ENCODE assay signal across 31 cellular contexts in genomic region chr20:24809606-24810005, GRCh38.
"Had no signal": no experiment of that assay in that cellular context is flagged by ENCODE, and none has a peak within 500 bp of the region (broad histone marks: within the 10 kb centered on the region; RNA-seq: fewer than 3 reads in every experiment).

No MANE protein-coding gene starts in this region.

- H3K4me3 Mint-ChIP-seq: activated CD4-positive, alpha-beta memory T cell treated with anti-CD3 and anti-CD28 coated beads for 36 hours; activated CD4-positive, alpha-beta T cell treated with anti-CD3 and anti-CD28 coated beads for 36 hours; activated CD4-positive, alpha-beta T cell treated with anti-CD3 and anti-CD28 coated beads, Interleukin-2, amount 10 ng/mL, durations not matched to agents 24 days and 14 days; activated CD8-positive, alpha-beta memory T cell treated with anti-CD3 and anti-CD28 coated beads, Interleukin-2, amount 10 ng/mL, durations not matched to agents 7 days and 5 days; activated CD8-positive, alpha-beta T cell treated with anti-CD3 and anti-CD28 coated beads, Interleukin-2, amount 10 ng/mL, durations not matched to agents 7 days and 5 days; activated naive CD4-positive, alpha-beta T cell treated with anti-CD3 and anti-CD28 coated beads, Interleukin-2, amount 10 ng/mL, durations not matched to agents 7 days and 5 days; activated naive CD8-positive, alpha-beta T cell treated with anti-CD3 and anti-CD28 coated beads, Interleukin-2, amount 10 ng/mL, durations not matched to agents 7 days and 5 days; activated T-cell treated with anti-CD3 and anti-CD28 coated beads, Interleukin-2, amount 50 U/mL, for 72 hours; brain; effector memory CD8-positive, alpha-beta T cell had no signal

- H3K36me3 ChIP-seq: ascending aorta, breast epithelium, cardiac muscle cell, esophagus muscularis mucosa, gastrocnemius medialis had no signal

- H3K36me3 Mint-ChIP-seq: activated CD4-positive, alpha-beta memory T cell treated with anti-CD3 and anti-CD28 coated beads for 36 hours; activated CD8-positive, alpha-beta memory T cell treated with anti-CD3 and anti-CD28 coated beads, Interleukin-2, amount 10 ng/mL, durations not matched to agents 7 days and 5 days; activated naive CD4-positive, alpha-beta T cell treated with anti-CD3 and anti-CD28 coated beads, Interleukin-2, amount 10 ng/mL, durations not matched to agents 7 days and 5 days; activated naive CD4-positive, alpha-beta T cell treated with anti-CD3 and anti-CD28 coated beads, Interleukin-2, amount 50 U/mL, for 72 hours; activated naive CD8-positive, alpha-beta T cell treated with anti-CD3 and anti-CD28 coated beads, Interleukin-2, amount 10 ng/mL, durations not matched to agents 7 days and 5 days; brain had no signal

- H3K4me1 ChIP-seq: ascending aorta, breast epithelium, esophagus muscularis mucosa, foreskin keratinocyte, gastrocnemius medialis had no signal

- H3K27me3 Mint-ChIP-seq: activated CD4-positive, alpha-beta T cell treated with anti-CD3 and anti-CD28 coated beads for 36 hours; activated CD4-positive, alpha-beta T cell treated with anti-CD3 and anti-CD28 coated beads, Interleukin-2, amount 10 ng/mL, durations not matched to agents 24 days and 14 days; activated CD8-positive, alpha-beta memory T cell treated with anti-CD3 and anti-CD28 coated beads, Interleukin-2, amount 10 ng/mL, durations not matched to agents 7 days and 5 days had no signal

- DNase-seq: activated CD4-positive, alpha-beta memory T cell treated with anti-CD3 and anti-CD28 coated beads for 36 hours; activated CD4-positive, alpha-beta T cell treated with anti-CD3 and anti-CD28 coated beads for 36 hours; activated CD4-positive, alpha-beta T cell treated with anti-CD3 and anti-CD28 coated beads, Interleukin-2, amount 10 ng/mL, durations not matched to agents 24 days and 14 days; activated CD4-positive, CD25-positive, alpha-beta regulatory T cell; activated CD4-positive, CD25-positive, alpha-beta regulatory T cell treated with anti-CD3 and anti-CD28 coated beads, Interleukin-2, amount 50 U/mL, for 72 hours; activated CD8-positive, alpha-beta memory T cell treated with anti-CD3 and anti-CD28 coated beads, Interleukin-2, amount 10 ng/mL, durations not matched to agents 7 days and 5 days; activated CD8-positive, alpha-beta memory T cell treated with anti-CD3 and anti-CD28 coated beads, Interleukin-2, amount 50 U/mL, for 4 hours; activated CD8-positive, alpha-beta T cell treated with anti-CD3 and anti-CD28 coated beads, Interleukin-2, amount 10 ng/mL, durations not matched to agents 7 days and 5 days; activated gamma-delta T cell; activated naive CD4-positive, alpha-beta T cell; activated naive CD4-positive, alpha-beta T cell treated with anti-CD3 and anti-CD28 coated beads, Interleukin-2, amount 10 ng/mL, durations not matched to agents 7 days and 5 days; activated naive CD8-positive, alpha-beta T cell treated with anti-CD3 and anti-CD28 coated beads, Interleukin-2, amount 10 ng/mL, durations not matched to agents 7 days and 5 days; activated T-cell treated with anti-CD3 and anti-CD28 coated beads, Interleukin-2, amount 50 U/mL, for 1 hour; activated T-cell treated with anti-CD3 and anti-CD28 coated beads, Interleukin-2, amount 50 U/mL, for 72 hours; central memory CD4-positive, alpha-beta T cell; cerebellar nuclear complex; cortex of kidney; dermis blood vessel endothelial cell; effector CD4-positive, alpha-beta T cell; effector memory CD8-positive, alpha-beta T cell; erythroblast; foreskin keratinocyte; gastrocnemius medialis; glutamatergic neuron; T-helper 2 cell had no signal

- H3K4me3 ChIP-seq: ascending aorta, breast epithelium, cardiac muscle cell, esophagus muscularis mucosa, gastrocnemius medialis had no signal

- H3K4me1 Mint-ChIP-seq: activated CD4-positive, alpha-beta T cell treated with anti-CD3 and anti-CD28 coated beads for 36 hours; activated CD4-positive, alpha-beta T cell treated with anti-CD3 and anti-CD28 coated beads, Interleukin-2, amount 10 ng/mL, durations not matched to agents 24 days and 14 days; activated CD8-positive, alpha-beta memory T cell treated with anti-CD3 and anti-CD28 coated beads, Interleukin-2, amount 10 ng/mL, durations not matched to agents 7 days and 5 days; activated naive CD4-positive, alpha-beta T cell treated with anti-CD3 and anti-CD28 coated beads, Interleukin-2, amount 10 ng/mL, durations not matched to agents 7 days and 5 days; brain had no signal

- H3K27ac ChIP-seq: ascending aorta, breast epithelium, cardiac muscle cell, esophagus muscularis mucosa, foreskin keratinocyte, gastrocnemius medialis had no signal

- H3K9me3 Mint-ChIP-seq: activated CD4-positive, alpha-beta T cell treated with anti-CD3 and anti-CD28 coated beads, Interleukin-2, amount 10 ng/mL, durations not matched to agents 24 days and 14 days; brain; effector memory CD8-positive, alpha-beta T cell had no signal

- H3K27ac Mint-ChIP-seq: activated CD4-positive, alpha-beta memory T cell treated with anti-CD3 and anti-CD28 coated beads for 36 hours; activated CD4-positive, alpha-beta T cell treated with anti-CD3 and anti-CD28 coated beads for 36 hours; activated CD4-positive, alpha-beta T cell treated with anti-CD3 and anti-CD28 coated beads, Interleukin-2, amount 10 ng/mL, durations not matched to agents 24 days and 14 days; activated CD8-positive, alpha-beta memory T cell treated with anti-CD3 and anti-CD28 coated beads, Interleukin-2, amount 10 ng/mL, durations not matched to agents 7 days and 5 days; activated CD8-positive, alpha-beta T cell treated with anti-CD3 and anti-CD28 coated beads, Interleukin-2, amount 10 ng/mL, durations not matched to agents 7 days and 5 days; activated naive CD4-positive, alpha-beta T cell treated with anti-CD3 and anti-CD28 coated beads, Interleukin-2, amount 10 ng/mL, durations not matched to agents 7 days and 5 days; activated naive CD8-positive, alpha-beta T cell treated with anti-CD3 and anti-CD28 coated beads, Interleukin-2, amount 10 ng/mL, durations not matched to agents 7 days and 5 days; activated T-cell treated with anti-CD3 and anti-CD28 coated beads, Interleukin-2, amount 50 U/mL, for 72 hours; brain; effector memory CD8-positive, alpha-beta T cell had no signal

- H3K9me3 ChIP-seq: ascending aorta, breast epithelium, esophagus muscularis mucosa, gastrocnemius medialis had no signal

- H3K27me3 ChIP-seq: ascending aorta, cardiac muscle cell, foreskin keratinocyte, gastrocnemius medialis had no signal
